8 cellular contexts compared by ENCODE assay signal in the genomic region with DNA sequence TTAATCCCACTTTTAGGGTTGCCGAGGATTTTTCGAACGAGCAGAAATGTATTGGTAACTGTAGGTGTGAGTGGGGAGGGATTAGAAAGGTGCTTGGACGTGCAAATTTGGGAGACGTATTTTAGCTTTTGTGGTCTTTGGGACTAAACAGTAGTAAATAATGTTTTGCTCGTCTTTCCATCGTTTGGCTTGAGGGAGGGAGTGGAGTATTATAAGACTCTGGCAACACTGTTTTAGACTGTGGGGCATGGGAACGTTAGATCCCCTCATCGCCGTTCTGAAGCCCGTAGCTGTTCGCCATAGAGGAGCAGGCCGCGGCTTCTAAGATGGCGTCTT. TPM values are rescaled to one million over a fixed set of nuclear protein-coding genes. Genes with fewer than 3 reads are reported as not detected.
A peak's percentile ranks its signal among the peaks of the same experiment; 100 is the strongest.
DNase-seq lines count a peak whose midpoint lies in the region; ATAC-seq, FAIRE-seq and TF ChIP-seq lines count a peak whose summit lies in the region.

No MANE protein-coding gene starts in this region.

- TF ChIP-seq CTCF in H9 (conservative IDR thresholded peaks at IDR 0.05) (no peak), activated B cell treated with CpG ODN at 0.5 μM for 24 hours (IDR thresholded peaks at IDR 0.05) (no peak)

- intact Hi-C loops in activated B cell treated with CpG ODN at 0.5 μM for 24 hours (cut with micrococcal nuclease): loop anchor here (1.0 to 10.0 kb wide), 7 partner anchors 127 to 776 kb away; a partner anchor contains a TSS
- intact Hi-C loops in right cardiac atrium (cut with DNase I): loop anchor here in 2 of 4 donors (10.0 kb wide), 2 partner anchors 996 to 1306 kb away; a partner anchor contains a TSS

- no peak overlapping the region for H2BK15ac ChIP-seq in H9 (ENCODE audit: low read depth, low read length)

- peaks cover 1% of the 10 kb centered on the region for H3K79me1 ChIP-seq in H9 (ENCODE audit: insufficient read depth, low read depth, low read length, poor library complexity, severe bottlenecking)

- peaks cover 23% of the 10 kb centered on the region for H3K23me2 ChIP-seq in H9 (ENCODE audit: insufficient read length, low read depth, low read length, poor library complexity, severe bottlenecking)

- H4K8ac ChIP-seq in H9 (replicated peaks; ENCODE audit: insufficient read length, low read depth, low read length): peak overlapping the region; percentile 79

- no peak for FAIRE-seq in small intestine (lab: Jason Lieb, UNC)

- H3K18ac ChIP-seq in H9 (ENCODE audit: insufficient read length, low read depth, low read length): peak overlapping the region; percentile 83

- CTCF ChIA-PET in activated B cell treated with CpG ODN at 0.5 μM for 24 hours (lab: Charles Lee): interaction anchor here (0.8 to 11.4 kb wide), 13 partner anchors 8 to 133 kb away, joined by 3 to 151 read pairs (median 6); a partner anchor contains a TSS

- peak overlapping the region; percentile 86 for H3K4me3 ChIP-seq in right cardiac atrium (ENCODE audit: low read length)
- H3K4me3 ChIP-seq in small intestine (ENCODE audit: low read depth in 1 of 2, low read length in 2 of 2): peak overlapping the region; percentile 82 to 90

- no peaks in the 10 kb centered on the region for H3K9me3 ChIP-seq in H9 (ENCODE audit: control insufficient read depth, low read depth, low read length)
- H3K9me3 ChIP-seq in right cardiac atrium (ENCODE audit: control insufficient read depth, low read length): no peaks in the 10 kb centered on the region
- H3K9me3 ChIP-seq in small intestine (ENCODE audit: control insufficient read depth, low read depth): no peaks in the 10 kb centered on the region

- POLR2A ChIA-PET in activated B cell treated with CpG ODN at 0.5 μM for 24 hours (lab: Charles Lee): interaction anchor here (0.5 to 14.0 kb wide), 68 partner anchors 14 to 1411 kb away, joined by 3 to 1150 read pairs (median 10); a partner anchor contains a TSS

- H4K5ac ChIP-seq in H9 (ENCODE audit: insufficient read length, low read depth, low read length): peak overlapping the region; percentile 99

- H3K79me2 ChIP-seq in H9 (ENCODE audit: insufficient read depth, low read length): peaks cover 36% of the 10 kb centered on the region

- H2AK5ac ChIP-seq in H9 (ENCODE audit: insufficient read length, low read length): peak overlapping the region; percentile 44

- ATAC-seq in activated B cell treated with CpG ODN at 0.5 μM for 24 hours (ENCODE audit: low read depth): no peak
- no peak for ATAC-seq in right cardiac atrium
- no peak for ATAC-seq in HG02938 (IDR thresholded peaks at IDR 0.05; ENCODE audit: unreplicated experiment)

- H3K36me3 Mint-ChIP-seq in H9 (ENCODE audit: insufficient read depth in 1 of 3, low read depth in 3 of 3) (peaks cover 57 to 63% (median 58%) of the 10 kb centered on the region in 3 experiments), activated B cell treated with CpG ODN at 0.5 μM for 24 hours (ENCODE audit: low read depth) (peaks cover 69% of the 10 kb centered on the region)

- no CpG with 5 or more reads among the region's 15 CpGs for WGBS in H9 (ENCODE audit: extremely low coverage, insufficient read length, low lambda C conversion rate)
- WGBS in right cardiac atrium: under 1% methylated on average over 15 of the region's 15 CpGs
- 0 to 1% (median 0%) methylated on average over 15 of the region's 15 CpGs for WGBS in small intestine, 3 donors

- H4K91ac ChIP-seq in H9 (ENCODE audit: insufficient read length, low read depth, low read length): peak overlapping the region; percentile 77

- H4K20me1 ChIP-seq in H9 (ENCODE audit: control insufficient read depth, insufficient read depth, insufficient read length): no peaks in the 10 kb centered on the region

- H3K27ac Mint-ChIP-seq in H9 (peak overlapping the region; percentile 100), activated B cell treated with CpG ODN at 0.5 μM for 24 hours (peak overlapping the region; percentile 99)

- peak overlapping the region; percentile 85 for H2BK5ac ChIP-seq in H9 (ENCODE audit: insufficient read length, low read length)

- peak overlapping the region; percentile 98 for H3K56ac ChIP-seq in H9 (ENCODE audit: insufficient read length, low read depth, low read length)

- peaks cover 29 to 33% of the 10 kb centered on the region in 2 experiments for H3K4me1 Mint-ChIP-seq in H9
- H3K4me1 Mint-ChIP-seq in activated B cell treated with CpG ODN at 0.5 μM for 24 hours: peaks cover 44% of the 10 kb centered on the region

- peaks cover 3 to 19% of the 10 kb centered on the region in 2 donors for H3K36me3 ChIP-seq in small intestine (ENCODE audit: control insufficient read depth in 2 of 2, insufficient read depth in 2 of 2, low read length in 2 of 2)

- H3K27me3 Mint-ChIP-seq in H9 (ENCODE audit: low read depth) (peaks cover 4% of the 10 kb centered on the region; the same call in 1 of the 2 replicates), activated B cell treated with CpG ODN at 0.5 μM for 24 hours (no peaks in the 10 kb centered on the region)

- no peak overlapping the region for H2BK20ac ChIP-seq in H9 (ENCODE audit: low read depth, low read length, poor library complexity, severe bottlenecking)

- H3K4me1 ChIP-seq in H9 (ENCODE audit: insufficient read depth, low read length) (no peaks in the 10 kb centered on the region), right cardiac atrium (ENCODE audit: control insufficient read depth, insufficient read depth, low read length) (no peaks in the 10 kb centered on the region), small intestine (ENCODE audit: control insufficient read depth in 2 of 2, insufficient read depth in 1 of 2, low read depth in 1 of 2, low read length in 1 of 2) (peaks cover 4 to 6% of the 10 kb centered on the region in 2 donors)

- no peak overlapping the region for H2AFZ ChIP-seq in H9 (ENCODE audit: low read length)

- H3K27me3 ChIP-seq in H9 (ENCODE audit: insufficient read depth, low read length) (no peaks in the 10 kb centered on the region), right cardiac atrium (ENCODE audit: control insufficient read depth, insufficient read depth) (no peaks in the 10 kb centered on the region), small intestine (ENCODE audit: control insufficient read depth in 2 of 2, insufficient read depth in 2 of 2, low read length in 2 of 2) (no peaks in the 10 kb centered on the region)

- peak overlapping the region; percentile 72; the same call in 1 of the 2 replicates for H3K4ac ChIP-seq in H9 (ENCODE audit: low read depth, low read length)

- H3K4me2 ChIP-seq in H9 (ENCODE audit: insufficient read depth, insufficient read length, low read length): peak overlapping the region; percentile 87

- peak overlapping the region; percentile 16 for H2BK12ac ChIP-seq in H9 (ENCODE audit: insufficient read length, low read depth, low read length)

- H3K9me3 Mint-ChIP-seq in H9 (peaks cover 7 to 11% of the 10 kb centered on the region in 2 experiments), activated B cell treated with CpG ODN at 0.5 μM for 24 hours (no peaks in the 10 kb centered on the region)

- H3K4me3 Mint-ChIP-seq in H9: peak overlapping the region; percentile 96
- H3K4me3 Mint-ChIP-seq in activated B cell treated with CpG ODN at 0.5 μM for 24 hours: peak overlapping the region; percentile 91

- H3K27ac ChIP-seq in H9 (ENCODE audit: insufficient read length, low read depth, low read length) (peak overlapping the region; percentile 100), right cardiac atrium (ENCODE audit: low read length) (peak overlapping the region; percentile 98), small intestine (ENCODE audit: low read depth in 1 of 2, low read length in 1 of 2) (peak overlapping the region; percentile 98 to 99)

- peak overlapping the region; percentile 64 for H3K23ac ChIP-seq in H9 (ENCODE audit: insufficient read length, low read depth, low read length)

- H3K14ac ChIP-seq in H9 (ENCODE audit: insufficient read depth, low read length): peak overlapping the region; percentile 91; the same call in 1 of the 2 replicates

- peak overlapping the region; percentile 86 for H3T11ph ChIP-seq in H9 (ENCODE audit: low read length)

- peak overlapping the region; percentile 78 for H2BK120ac ChIP-seq in H9 (ENCODE audit: low read depth, low read length, poor library complexity, severe bottlenecking)

- DNase-seq in H9 (no peak), activated B cell treated with CpG ODN at 0.5 μM for 24 hours (no peak), right cardiac atrium (no peak), small intestine (no peak), islet precursor cell (no peak), NAMALWA (ENCODE audit: low spot score) (no peak), RPMI8226 (no peak)

- H3K9ac ChIP-seq in H9 (ENCODE audit: extremely low read depth, insufficient read length, low read length): peak overlapping the region; percentile 100

RNA-seq across cellular contexts. Expression of a gene that starts 2.8 kb away (rescaled TPM):
- total RNA-seq in H9 (2021): 244 and 252 TPM in 2 replicates
- total RNA-seq in activated B cell treated with CpG ODN at 0.5 μM for 24 hours: 347 and 370 TPM in 2 replicates
- total RNA-seq in right cardiac atrium: 100 to 1,000 TPM in 1 of 4 donors, 10 to 100 TPM in 3; 82.6 to 100 (median 86.9) TPM
- polyA plus RNA-seq in right cardiac atrium: 73.1 TPM
- 10 to 100 TPM; 76.2 to 95.6 (median 85.7) TPM for polyA plus RNA-seq in small intestine

RNA-seq across cellular contexts. Expression of a gene that starts 18.3 kb away (rescaled TPM):
- total RNA-seq in H9 (2021) (6.6 and 7.5 TPM in 2 replicates), activated B cell treated with CpG ODN at 0.5 μM for 24 hours (371 and 387 TPM in 2 replicates), right cardiac atrium (10 to 100 TPM; 16.2 to 26.6 (median 17.3) TPM)
- polyA plus RNA-seq in right cardiac atrium (20.9 TPM), small intestine (100 to 1,000 TPM in 1 of 3 donors, 10 to 100 TPM in 2; 60.4 to 111 (median 76.5) TPM)

RNA-seq across cellular contexts. Expression of a gene that starts 30.4 kb away (rescaled TPM):
- total RNA-seq in H9 (2021) (1.5 and 1.7 TPM in 2 replicates), activated B cell treated with CpG ODN at 0.5 μM for 24 hours (341 and 365 TPM in 2 replicates), right cardiac atrium (10 to 100 TPM in 3 of 4 donors, 1 to 10 TPM in 1; 8.5 to 15.7 (median 12.4) TPM)
- polyA plus RNA-seq in right cardiac atrium (6.0 TPM), small intestine (10 to 100 TPM; 22.8 to 60.5 (median 34.7) TPM)

RNA-seq across cellular contexts. Expression of a gene that starts 38.2 kb away (rescaled TPM):
- 15.3 and 15.6 TPM in 2 replicates for total RNA-seq in H9 (2021)
- 153 and 167 TPM in 2 replicates for total RNA-seq in activated B cell treated with CpG ODN at 0.5 μM for 24 hours
- 1 to 10 TPM; 1.3 to 2.3 (median 1.8) TPM for total RNA-seq in right cardiac atrium
- 1.2 TPM for polyA plus RNA-seq in right cardiac atrium
- 1 to 10 TPM in 1 of 3 donors, under 1 TPM in 2; 0.22 to 5.9 (median 0.81) TPM for polyA plus RNA-seq in small intestine

Comparison
In these comparisons a context has a peak if more than half of its experiments do, and no peak if none do; other contexts are left out.
1. RNA of a gene that starts 18.3 kb away (total RNA-seq): 371 to 387 TPM in activated B cell treated with CpG ODN at 0.5 μM for 24 hours; 16.2 to 26.6 TPM in right cardiac atrium and 6.6 to 7.5 TPM in H9; every median in the first group is over 10 times any median in the second.
2. RNA of a gene that starts 30.4 kb away (total RNA-seq): 341 to 365 TPM in activated B cell treated with CpG ODN at 0.5 μM for 24 hours; 8.5 to 15.7 TPM in right cardiac atrium and 1.5 to 1.7 TPM in H9; every median in the first group is over 10 times any median in the second.
3. Peak in every context shown above with its lines, with median percentiles within 50 percentile points of each other: H3K27ac ChIP-seq.